35 cellular contexts compared by ENCODE assay signal in genomic region chr11:76612226-76612625, GRCh38.
"Had no signal": no experiment of that assay in that cellular context is flagged by ENCODE, and none has a peak within 500 bp of the region (broad histone marks: within the 10 kb centered on the region; RNA-seq: fewer than 3 reads in every experiment).

No MANE protein-coding gene starts in this region.

- H3K27ac ChIP-seq: body of pancreas, brain microvascular endothelial cell, breast epithelium, VCaP had no signal

- DNase-seq: activated B cell treated with CpG ODN at 0.5 μM for 24 hours; activated CD4-positive, alpha-beta memory T cell treated with anti-CD3 and anti-CD28 coated beads for 36 hours; activated CD4-positive, alpha-beta T cell treated with anti-CD3 and anti-CD28 coated beads for 4 hours; activated CD4-positive, alpha-beta T cell treated with anti-CD3 and anti-CD28 coated beads, Interleukin-2, amount 10 ng/mL, durations not matched to agents 24 days and 14 days; activated CD4-positive, alpha-beta T cell treated with anti-CD3 and anti-CD28 coated beads, Interleukin-2, amount 50 U/mL, for 1 hour; activated CD4-positive, alpha-beta T cell treated with anti-CD3 and anti-CD28 coated beads, Interleukin-2, amount 50 U/mL, for 4 hours; activated CD4-positive, CD25-positive, alpha-beta regulatory T cell treated with anti-CD3 and anti-CD28 coated beads, Interleukin-2, amount 50 U/mL, for 72 hours; activated CD8-positive, alpha-beta memory T cell treated with anti-CD3 and anti-CD28 coated beads, Interleukin-2, amount 50 U/mL, for 4 hours; activated CD8-positive, alpha-beta T cell treated with anti-CD3 and anti-CD28 coated beads for 36 hours; activated effector memory CD4-positive, alpha-beta T cell treated with anti-CD3 and anti-CD28 coated beads, Interleukin-2, amount 50 U/mL, for 16 hours; activated gamma-delta T cell treated with Interleukin-2 at 50 U/mL for 16 hours; activated naive CD4-positive, alpha-beta T cell; activated naive CD4-positive, alpha-beta T cell treated with anti-CD3 and anti-CD28 coated beads, Interleukin-2, amount 10 ng/mL, durations not matched to agents 7 days and 5 days; activated naive CD8-positive, alpha-beta T cell treated with anti-CD3 and anti-CD28 coated beads, Interleukin-2, amount 10 ng/mL, durations not matched to agents 7 days and 5 days; activated naive CD8-positive, alpha-beta T cell treated with anti-CD3 and anti-CD28 coated beads, Interleukin-2, amount 50 U/mL, for 24 hours; activated T-cell treated with anti-CD3 and anti-CD28 coated beads for 4 hours; activated T-cell treated with anti-CD3 and anti-CD28 coated beads, Interleukin-2, amount 50 U/mL, for 1 hour; activated T-cell treated with anti-CD3 and anti-CD28 coated beads, Interleukin-2, amount 50 U/mL, for 4 hours; activated T-cell treated with anti-CD3 and anti-CD28 coated beads, Interleukin-2, amount 50 U/mL, for 72 hours; amygdala; anterior cingulate cortex; body of pancreas; brain microvascular endothelial cell; central memory CD4-positive, alpha-beta T cell; T-helper 1 cell; T-helper 2 cell; T-helper 9 cell had no signal

- ATAC-seq: activated CD8-positive, alpha-beta T cell treated with anti-CD3 and anti-CD28 coated beads for 36 hours; activated naive CD8-positive, alpha-beta T cell treated with anti-CD3 and anti-CD28 coated beads, Interleukin-2, amount 50 U/mL, for 24 hours; activated T-cell treated with anti-CD3 and anti-CD28 coated beads, Interleukin-2, amount 50 U/mL, for 4 hours; activated T-cell treated with anti-CD3 and anti-CD28 coated beads, Interleukin-2, amount 50 U/mL, for 72 hours; activated T-helper 17 cell treated with anti-CD3 and anti-CD28 coated beads, Interleukin-2, amount 50 U/mL, for 72 hours; body of pancreas had no signal

- H3K9me3 ChIP-seq: body of pancreas, breast epithelium had no signal

- H3K4me3 Mint-ChIP-seq: activated B cell treated with CpG ODN at 0.5 μM for 24 hours; activated CD4-positive, alpha-beta memory T cell treated with anti-CD3 and anti-CD28 coated beads for 36 hours; activated CD4-positive, alpha-beta T cell treated with anti-CD3 and anti-CD28 coated beads, Interleukin-2, amount 10 ng/mL, durations not matched to agents 24 days and 14 days; activated CD8-positive, alpha-beta T cell treated with anti-CD3 and anti-CD28 coated beads for 36 hours; activated naive CD4-positive, alpha-beta T cell treated with anti-CD3 and anti-CD28 coated beads, Interleukin-2, amount 10 ng/mL, durations not matched to agents 7 days and 5 days; activated naive CD4-positive, alpha-beta T cell treated with anti-CD3 and anti-CD28 coated beads, Interleukin-2, amount 50 U/mL, for 24 hours; activated naive CD8-positive, alpha-beta T cell; activated naive CD8-positive, alpha-beta T cell treated with anti-CD3 and anti-CD28 coated beads, Interleukin-2, amount 10 ng/mL, durations not matched to agents 7 days and 5 days; activated naive CD8-positive, alpha-beta T cell treated with anti-CD3 and anti-CD28 coated beads, Interleukin-2, amount 50 U/mL, for 24 hours; activated T-cell treated with anti-CD3 and anti-CD28 coated beads, Interleukin-2, amount 50 U/mL, for 4 hours; activated T-cell treated with anti-CD3 and anti-CD28 coated beads, Interleukin-2, amount 50 U/mL, for 72 hours; activated T-helper 1 cell treated with anti-CD3 and anti-CD28 coated beads, Interleukin-12 subunit alpha, Interleukin-12 subunit beta, Interleukin-2, Interleukin-4 antibody, amounts not matched to agents 30 ng/mL and 10 ng/mL and 1 ng/mL, durations not matched to agents 14 hours and 24 hours and 36 hours; activated T-helper 17 cell treated with anti-CD3 and anti-CD28 coated beads, Interleukin-2, amount 50 U/mL, for 72 hours; T-helper 1 cell treated with Interleukin-12 subunit alpha and Interleukin-12 subunit beta and Interleukin-4 antibody, amounts not matched to agents 30 μg/mL and 1 μg/mL, for 36 hours; T-helper 2 cell treated with Interferon-gamma antibody and Interleukin-4, amounts not matched to agents 5 μg/mL and 100 μg/mL, for 36 hours had no signal

- H3K36me3 ChIP-seq: brain microvascular endothelial cell, breast epithelium had no signal

- H3K27me3 ChIP-seq: body of pancreas, brain microvascular endothelial cell, breast epithelium had no signal

- H3K9me3 Mint-ChIP-seq: activated B cell treated with CpG ODN at 0.5 μM for 24 hours; activated CD4-positive, alpha-beta memory T cell treated with anti-CD3 and anti-CD28 coated beads for 36 hours; activated CD4-positive, alpha-beta T cell treated with anti-CD3 and anti-CD28 coated beads, Interleukin-2, amount 10 ng/mL, durations not matched to agents 24 days and 14 days; activated CD8-positive, alpha-beta T cell treated with anti-CD3 and anti-CD28 coated beads for 36 hours; activated naive CD4-positive, alpha-beta T cell treated with anti-CD3 and anti-CD28 coated beads, Interleukin-2, amount 10 ng/mL, durations not matched to agents 7 days and 5 days; activated naive CD4-positive, alpha-beta T cell treated with anti-CD3 and anti-CD28 coated beads, Interleukin-2, amount 50 U/mL, for 24 hours; activated naive CD8-positive, alpha-beta T cell treated with anti-CD3 and anti-CD28 coated beads, Interleukin-2, amount 10 ng/mL, durations not matched to agents 7 days and 5 days; activated naive CD8-positive, alpha-beta T cell treated with anti-CD3 and anti-CD28 coated beads, Interleukin-2, amount 50 U/mL, for 24 hours; activated T-cell treated with anti-CD3 and anti-CD28 coated beads, Interleukin-2, amount 50 U/mL, for 4 hours; activated T-cell treated with anti-CD3 and anti-CD28 coated beads, Interleukin-2, amount 50 U/mL, for 72 hours; activated T-helper 1 cell treated with anti-CD3 and anti-CD28 coated beads, Interleukin-12 subunit alpha, Interleukin-12 subunit beta, Interleukin-2, Interleukin-4 antibody, amounts not matched to agents 30 ng/mL and 10 ng/mL and 1 ng/mL, durations not matched to agents 14 hours and 24 hours and 36 hours; activated T-helper 17 cell treated with anti-CD3 and anti-CD28 coated beads, Interleukin-2, amount 50 U/mL, for 72 hours; T-helper 1 cell treated with Interleukin-12 subunit alpha and Interleukin-12 subunit beta and Interleukin-4 antibody, amounts not matched to agents 30 μg/mL and 1 μg/mL, for 36 hours; T-helper 2 cell treated with Interferon-gamma antibody and Interleukin-4, amounts not matched to agents 5 μg/mL and 100 μg/mL, for 36 hours had no signal

- H3K4me3 ChIP-seq: body of pancreas, breast epithelium had no signal

- H3K36me3 Mint-ChIP-seq: activated CD4-positive, alpha-beta memory T cell treated with anti-CD3 and anti-CD28 coated beads for 36 hours; activated naive CD4-positive, alpha-beta T cell treated with anti-CD3 and anti-CD28 coated beads, Interleukin-2, amount 10 ng/mL, durations not matched to agents 7 days and 5 days; activated naive CD4-positive, alpha-beta T cell treated with anti-CD3 and anti-CD28 coated beads, Interleukin-2, amount 50 U/mL, for 24 hours; activated naive CD8-positive, alpha-beta T cell; activated naive CD8-positive, alpha-beta T cell treated with anti-CD3 and anti-CD28 coated beads, Interleukin-2, amount 10 ng/mL, durations not matched to agents 7 days and 5 days had no signal

- H3K27ac Mint-ChIP-seq: activated B cell treated with CpG ODN at 0.5 μM for 24 hours; activated CD4-positive, alpha-beta memory T cell treated with anti-CD3 and anti-CD28 coated beads for 36 hours; activated CD4-positive, alpha-beta T cell treated with anti-CD3 and anti-CD28 coated beads, Interleukin-2, amount 10 ng/mL, durations not matched to agents 24 days and 14 days; activated CD8-positive, alpha-beta T cell treated with anti-CD3 and anti-CD28 coated beads for 36 hours; activated naive CD4-positive, alpha-beta T cell treated with anti-CD3 and anti-CD28 coated beads, Interleukin-2, amount 10 ng/mL, durations not matched to agents 7 days and 5 days; activated naive CD4-positive, alpha-beta T cell treated with anti-CD3 and anti-CD28 coated beads, Interleukin-2, amount 50 U/mL, for 24 hours; activated naive CD8-positive, alpha-beta T cell; activated naive CD8-positive, alpha-beta T cell treated with anti-CD3 and anti-CD28 coated beads, Interleukin-2, amount 10 ng/mL, durations not matched to agents 7 days and 5 days; activated naive CD8-positive, alpha-beta T cell treated with anti-CD3 and anti-CD28 coated beads, Interleukin-2, amount 50 U/mL, for 24 hours; activated T-cell treated with anti-CD3 and anti-CD28 coated beads, Interleukin-2, amount 50 U/mL, for 72 hours; activated T-helper 1 cell treated with anti-CD3 and anti-CD28 coated beads, Interleukin-12 subunit alpha, Interleukin-12 subunit beta, Interleukin-2, Interleukin-4 antibody, amounts not matched to agents 30 ng/mL and 10 ng/mL and 1 ng/mL, durations not matched to agents 14 hours and 24 hours and 36 hours; activated T-helper 17 cell treated with anti-CD3 and anti-CD28 coated beads, Interleukin-2, amount 50 U/mL, for 72 hours; T-helper 1 cell treated with Interleukin-12 subunit alpha and Interleukin-12 subunit beta and Interleukin-4 antibody, amounts not matched to agents 30 μg/mL and 1 μg/mL, for 36 hours; T-helper 2 cell treated with Interferon-gamma antibody and Interleukin-4, amounts not matched to agents 5 μg/mL and 100 μg/mL, for 36 hours had no signal

- H3K4me1 Mint-ChIP-seq: activated CD4-positive, alpha-beta T cell treated with anti-CD3 and anti-CD28 coated beads, Interleukin-2, amount 10 ng/mL, durations not matched to agents 24 days and 14 days; activated naive CD4-positive, alpha-beta T cell treated with anti-CD3 and anti-CD28 coated beads, Interleukin-2, amount 10 ng/mL, durations not matched to agents 7 days and 5 days; activated naive CD4-positive, alpha-beta T cell treated with anti-CD3 and anti-CD28 coated beads, Interleukin-2, amount 50 U/mL, for 24 hours; activated T-helper 17 cell treated with anti-CD3 and anti-CD28 coated beads, Interleukin-2, amount 50 U/mL, for 72 hours had no signal
